In genomic region chr7:68478326-68478725, GRCh38 we compare ENCODE assay signal across 34 cellular contexts.
"Had no signal": no experiment of that assay in that cellular context is flagged by ENCODE, and none has a peak within 500 bp of the region (broad histone marks: within the 10 kb centered on the region; RNA-seq: fewer than 3 reads in every experiment).

No MANE protein-coding gene starts in this region.

- DNase-seq: Karpas-422, Kasumi-1, MG63, MM.1S, MV-4-11, NCI-H1048, NCI-H1092, NCI-H1092 treated with DMSO at 0.1 percent for 48 hours, NCI-H1105, NCI-H1105 treated with DMSO at 0.1 percent for 48 hours, NCI-H1417, NCI-H1417 treated with DMSO at 0.1 percent for 48 hours, NCI-H1436, NCI-H1436 treated with DMSO at 0.1 percent for 48 hours, NCI-H146, NCI-H1694, NCI-H1694 treated with DMSO at 0.1 percent for 48 hours, NCI-H187, NCI-H187 treated with DMSO at 0.1 percent for 48 hours, NCI-H1930, NCI-H2029, NCI-H2029 treated with DMSO at 0.1 percent for 48 hours, NCI-H2081, NCI-H2081 treated with DMSO at 0.1 percent for 48 hours, NCI-H2107, NCI-H2171, NCI-H2171 treated with DMSO at 0.1 percent for 48 hours, NCI-H2227 treated with DMSO at 0.1 percent for 48 hours, NCI-H226, NCI-H345, NCI-H446, NCI-H446 treated with DMSO at 0.1 percent for 48 hours, NCI-H510A had no signal

- H3K4me2 ChIP-seq: KMS-11 had no signal

- H3K4me3 ChIP-seq: MG63 had no signal

- H3K27me3 ChIP-seq: MG63 had no signal

- H3K36me3 ChIP-seq: MG63 had no signal

- H3K9ac ChIP-seq: KMS-11 had no signal

- H3K9me3 ChIP-seq: MG63 had no signal

- H3K27ac ChIP-seq: KMS-11 had no signal
